1 cellular context compared by ENCODE assay signal in genomic region chr20:33159713-33160112, GRCh38.
TF ChIP-seq lines count a peak whose summit lies in the region.

No MANE protein-coding gene starts in this region.

TF ChIP-seq in GM23338, 12 proteins besides CTCF, POLR2A, EP300 and RAD21 (continued from another document):
- TF ChIP-seq, protein P1, sequence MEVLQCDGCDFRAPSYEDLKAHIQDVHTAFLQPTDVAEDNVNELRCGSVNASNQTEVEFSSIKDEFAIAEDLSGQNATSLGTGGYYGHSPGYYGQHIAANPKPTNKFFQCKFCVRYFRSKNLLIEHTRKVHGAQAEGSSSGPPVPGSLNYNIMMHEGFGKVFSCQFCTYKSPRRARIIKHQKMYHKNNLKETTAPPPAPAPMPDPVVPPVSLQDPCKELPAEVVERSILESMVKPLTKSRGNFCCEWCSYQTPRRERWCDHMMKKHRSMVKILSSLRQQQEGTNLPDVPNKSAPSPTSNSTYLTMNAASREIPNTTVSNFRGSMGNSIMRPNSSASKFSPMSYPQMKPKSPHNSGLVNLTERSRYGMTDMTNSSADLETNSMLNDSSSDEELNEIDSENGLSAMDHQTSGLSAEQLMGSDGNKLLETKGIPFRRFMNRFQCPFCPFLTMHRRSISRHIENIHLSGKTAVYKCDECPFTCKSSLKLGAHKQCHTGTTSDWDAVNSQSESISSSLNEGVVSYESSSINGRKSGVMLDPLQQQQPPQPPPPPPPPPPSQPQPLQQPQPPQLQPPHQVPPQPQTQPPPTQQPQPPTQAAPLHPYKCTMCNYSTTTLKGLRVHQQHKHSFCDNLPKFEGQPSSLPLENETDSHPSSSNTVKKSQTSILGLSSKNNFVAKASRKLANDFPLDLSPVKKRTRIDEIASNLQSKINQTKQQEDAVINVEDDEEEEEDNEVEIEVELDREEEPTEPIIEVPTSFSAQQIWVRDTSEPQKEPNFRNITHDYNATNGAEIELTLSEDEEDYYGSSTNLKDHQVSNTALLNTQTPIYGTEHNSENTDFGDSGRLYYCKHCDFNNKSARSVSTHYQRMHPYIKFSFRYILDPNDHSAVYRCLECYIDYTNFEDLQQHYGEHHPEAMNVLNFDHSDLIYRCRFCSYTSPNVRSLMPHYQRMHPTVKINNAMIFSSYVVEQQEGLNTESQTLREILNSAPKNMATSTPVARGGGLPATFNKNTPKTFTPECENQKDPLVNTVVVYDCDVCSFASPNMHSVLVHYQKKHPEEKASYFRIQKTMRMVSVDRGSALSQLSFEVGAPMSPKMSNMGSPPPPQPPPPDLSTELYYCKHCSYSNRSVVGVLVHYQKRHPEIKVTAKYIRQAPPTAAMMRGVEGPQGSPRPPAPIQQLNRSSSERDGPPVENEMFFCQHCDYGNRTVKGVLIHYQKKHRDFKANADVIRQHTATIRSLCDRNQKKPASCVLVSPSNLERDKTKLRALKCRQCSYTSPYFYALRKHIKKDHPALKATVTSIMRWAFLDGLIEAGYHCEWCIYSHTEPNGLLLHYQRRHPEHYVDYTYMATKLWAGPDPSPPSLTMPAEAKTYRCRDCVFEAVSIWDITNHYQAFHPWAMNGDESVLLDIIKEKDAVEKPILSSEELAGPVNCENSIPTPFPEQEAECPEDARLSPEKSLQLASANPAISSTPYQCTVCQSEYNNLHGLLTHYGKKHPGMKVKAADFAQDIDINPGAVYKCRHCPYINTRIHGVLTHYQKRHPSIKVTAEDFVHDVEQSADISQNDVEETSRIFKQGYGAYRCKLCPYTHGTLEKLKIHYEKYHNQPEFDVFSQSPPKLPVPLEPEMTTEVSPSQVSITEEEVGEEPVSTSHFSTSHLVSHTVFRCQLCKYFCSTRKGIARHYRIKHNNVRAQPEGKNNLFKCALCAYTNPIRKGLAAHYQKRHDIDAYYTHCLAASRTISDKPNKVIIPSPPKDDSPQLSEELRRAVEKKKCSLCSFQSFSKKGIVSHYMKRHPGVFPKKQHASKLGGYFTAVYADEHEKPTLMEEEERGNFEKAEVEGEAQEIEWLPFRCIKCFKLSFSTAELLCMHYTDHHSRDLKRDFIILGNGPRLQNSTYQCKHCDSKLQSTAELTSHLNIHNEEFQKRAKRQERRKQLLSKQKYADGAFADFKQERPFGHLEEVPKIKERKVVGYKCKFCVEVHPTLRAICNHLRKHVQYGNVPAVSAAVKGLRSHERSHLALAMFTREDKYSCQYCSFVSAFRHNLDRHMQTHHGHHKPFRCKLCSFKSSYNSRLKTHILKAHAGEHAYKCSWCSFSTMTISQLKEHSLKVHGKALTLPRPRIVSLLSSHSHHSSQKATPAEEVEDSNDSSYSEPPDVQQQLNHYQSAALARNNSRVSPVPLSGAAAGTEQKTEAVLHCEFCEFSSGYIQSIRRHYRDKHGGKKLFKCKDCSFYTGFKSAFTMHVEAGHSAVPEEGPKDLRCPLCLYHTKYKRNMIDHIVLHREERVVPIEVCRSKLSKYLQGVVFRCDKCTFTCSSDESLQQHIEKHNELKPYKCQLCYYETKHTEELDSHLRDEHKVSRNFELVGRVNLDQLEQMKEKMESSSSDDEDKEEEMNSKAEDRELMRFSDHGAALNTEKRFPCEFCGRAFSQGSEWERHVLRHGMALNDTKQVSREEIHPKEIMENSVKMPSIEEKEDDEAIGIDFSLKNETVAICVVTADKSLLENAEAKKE (CRISPR knock-in tag; IDR thresholded peaks at IDR 0.05), result no peak
- TF ChIP-seq ETS1 (IDR thresholded peaks at IDR 0.05) (no peak), NANOG (IDR thresholded peaks at IDR 0.05; ENCODE audit: borderline replicate concordance) (no peak)
